Comparison of ENCODE assay signal across 2 cellular contexts in genomic region chr20:41005361-41005729, GRCh38.
TF ChIP-seq lines count a peak whose summit lies in the region.

No MANE protein-coding gene starts in this region.

TF ChIP-seq in HEK293, 187 proteins besides CTCF, POLR2A, EP300 and RAD21 (continued from another document and continues in another):
- TF ChIP-seq PRDM2 (tag by site-specific recombination; IDR thresholded peaks at IDR 0.05; ENCODE audit: borderline replicate concordance) (no peak), HOXC10 (CRISPR knock-in tag; IDR thresholded peaks at IDR 0.05) (no peak), ZNF112 (tag by site-specific recombination; IDR thresholded peaks at IDR 0.05) (no peak), ZEB2 (tag by site-specific recombination; IDR thresholded peaks at IDR 0.05) (0 out of 2 replicates have a peak, but pooled peaks have one; percentile 20), ZNF155 (tag by site-specific recombination; IDR thresholded peaks at IDR 0.05) (no peak), OSR2 (tag by site-specific recombination; IDR thresholded peaks at IDR 0.05) (peak; percentile 33; the same call in 1 of the 2 replicates), ZNF654 (tag by site-specific recombination; IDR thresholded peaks at IDR 0.05; ENCODE audit: low read depth) (no peak), ZFP37 (tag by site-specific recombination; IDR thresholded peaks at IDR 0.05) (no peak), ZNF350 (tag by site-specific recombination; IDR thresholded peaks at IDR 0.05) (no peak), ZNF768 (tag by site-specific recombination; IDR thresholded peaks at IDR 0.05) (no peak), ZSCAN4 (tag by site-specific recombination; IDR thresholded peaks at IDR 0.05) (no peak), SP3 (tag by site-specific recombination; IDR thresholded peaks at IDR 0.05) (no peak), ZNF837 (tag by site-specific recombination; IDR thresholded peaks at IDR 0.05) (no peak)
- TF ChIP-seq, protein P1, sequence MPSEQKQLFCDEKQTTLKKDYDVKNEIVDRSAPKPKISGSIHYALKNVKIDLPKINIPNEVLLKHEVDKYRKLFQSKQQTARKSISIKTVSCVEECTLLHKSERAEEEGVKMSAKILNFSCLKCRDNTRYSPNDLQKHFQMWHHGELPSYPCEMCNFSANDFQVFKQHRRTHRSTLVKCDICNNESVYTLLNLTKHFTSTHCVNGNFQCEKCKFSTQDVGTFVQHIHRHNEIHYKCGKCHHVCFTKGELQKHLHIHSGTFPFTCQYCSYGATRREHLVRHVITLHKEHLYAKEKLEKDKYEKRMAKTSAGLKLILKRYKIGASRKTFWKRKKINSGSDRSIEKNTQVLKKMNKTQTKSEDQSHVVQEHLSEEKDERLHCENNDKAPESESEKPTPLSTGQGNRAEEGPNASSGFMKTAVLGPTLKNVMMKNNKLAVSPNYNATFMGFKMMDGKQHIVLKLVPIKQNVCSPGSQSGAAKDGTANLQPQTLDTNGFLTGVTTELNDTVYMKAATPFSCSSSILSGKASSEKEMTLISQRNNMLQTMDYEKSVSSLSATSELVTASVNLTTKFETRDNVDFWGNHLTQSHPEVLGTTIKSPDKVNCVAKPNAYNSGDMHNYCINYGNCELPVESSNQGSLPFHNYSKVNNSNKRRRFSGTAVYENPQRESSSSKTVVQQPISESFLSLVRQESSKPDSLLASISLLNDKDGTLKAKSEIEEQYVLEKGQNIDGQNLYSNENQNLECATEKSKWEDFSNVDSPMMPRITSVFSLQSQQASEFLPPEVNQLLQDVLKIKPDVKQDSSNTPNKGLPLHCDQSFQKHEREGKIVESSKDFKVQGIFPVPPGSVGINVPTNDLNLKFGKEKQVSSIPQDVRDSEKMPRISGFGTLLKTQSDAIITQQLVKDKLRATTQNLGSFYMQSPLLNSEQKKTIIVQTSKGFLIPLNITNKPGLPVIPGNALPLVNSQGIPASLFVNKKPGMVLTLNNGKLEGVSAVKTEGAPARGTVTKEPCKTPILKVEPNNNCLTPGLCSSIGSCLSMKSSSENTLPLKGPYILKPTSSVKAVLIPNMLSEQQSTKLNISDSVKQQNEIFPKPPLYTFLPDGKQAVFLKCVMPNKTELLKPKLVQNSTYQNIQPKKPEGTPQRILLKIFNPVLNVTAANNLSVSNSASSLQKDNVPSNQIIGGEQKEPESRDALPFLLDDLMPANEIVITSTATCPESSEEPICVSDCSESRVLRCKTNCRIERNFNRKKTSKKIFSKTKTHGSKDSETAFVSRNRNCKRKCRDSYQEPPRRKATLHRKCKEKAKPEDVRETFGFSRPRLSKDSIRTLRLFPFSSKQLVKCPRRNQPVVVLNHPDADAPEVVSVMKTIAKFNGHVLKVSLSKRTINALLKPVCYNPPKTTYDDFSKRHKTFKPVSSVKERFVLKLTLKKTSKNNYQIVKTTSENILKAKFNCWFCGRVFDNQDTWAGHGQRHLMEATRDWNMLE (tag by site-specific recombination; conservative IDR thresholded peaks at IDR 0.05; ENCODE audit: low read depth), result 0 out of 2 replicates have a peak, but pooled peaks have one; percentile 31

TF ChIP-seq in SK-N-SH treated with all-trans-retinoic acid at 6 μM for 48 hours, 23 proteins besides CTCF, POLR2A, EP300 and RAD21 (continued from another document):
- TF ChIP-seq ZNF565 (CRISPR knock-in tag; conservative IDR thresholded peaks at IDR 0.05; ENCODE audit: low read depth), result no peak
- no peak for TF ChIP-seq ZFP3 (CRISPR knock-in tag; IDR thresholded peaks at IDR 0.05)
- TF ChIP-seq BACH2 (CRISPR knock-in tag; IDR thresholded peaks at IDR 0.05; ENCODE audit: borderline replicate concordance), result no peak
- TF ChIP-seq ESRRG (CRISPR knock-in tag; IDR thresholded peaks at IDR 0.05), result no peak
- no peak for TF ChIP-seq PPARA (CRISPR knock-in tag; IDR thresholded peaks at IDR 0.05; ENCODE audit: borderline replicate concordance)
- TF ChIP-seq ARNTL (CRISPR knock-in tag; IDR thresholded peaks at IDR 0.05; ENCODE audit: borderline replicate concordance, low read depth), result no peak
- no peak for TF ChIP-seq CSDC2 (CRISPR knock-in tag; IDR thresholded peaks at IDR 0.05)
- TF ChIP-seq GLIS3 (CRISPR knock-in tag; IDR thresholded peaks at IDR 0.05), result no peak
- TF ChIP-seq TOX (CRISPR knock-in tag; IDR thresholded peaks at IDR 0.05; ENCODE audit: borderline replicate concordance), result no peak
- no peak for TF ChIP-seq PATZ1 (CRISPR knock-in tag; IDR thresholded peaks at IDR 0.05; ENCODE audit: borderline replicate concordance)
- no peak for TF ChIP-seq ZNF70 (CRISPR knock-in tag; IDR thresholded peaks at IDR 0.05)
- no peak for TF ChIP-seq CREB5 (CRISPR knock-in tag; IDR thresholded peaks at IDR 0.05; ENCODE audit: low read depth)
- TF ChIP-seq RARB (CRISPR knock-in tag; IDR thresholded peaks at IDR 0.05), result no peak
